Comparison of ENCODE assay signal across 1 cellular context in genomic region chr2:46769809-46770208, GRCh38.
TF ChIP-seq lines count a peak whose summit lies in the region.

No MANE protein-coding gene starts in this region.

TF ChIP-seq in GM12878, 131 proteins besides CTCF, POLR2A, EP300 and RAD21 (continued from another document):
- TF ChIP-seq BCL3 (IDR thresholded peaks at IDR 0.05; ENCODE audit: borderline replicate concordance, insufficient read depth, low read depth, low read length, poor library complexity, severe bottlenecking): no peak
- TF ChIP-seq ATF7 (IDR thresholded peaks at IDR 0.05; ENCODE audit: low read depth): no peak
- TF ChIP-seq EED (IDR thresholded peaks at IDR 0.05; ENCODE audit: low read depth): no peak
- no peak for TF ChIP-seq CHD2 (IDR thresholded peaks at IDR 0.05; ENCODE audit: borderline replicate concordance, low read depth, low read length)
- no peak for TF ChIP-seq USF1 (IDR thresholded peaks at IDR 0.05; ENCODE audit: borderline replicate concordance, extremely low read length, insufficient read depth, low read depth, low read length)
- no peak for TF ChIP-seq HCFC1 (IDR thresholded peaks at IDR 0.05; ENCODE audit: low read length)
- TF ChIP-seq TCF3 (IDR thresholded peaks at IDR 0.05; ENCODE audit: borderline replicate concordance, insufficient read depth, low read depth, low read length): no peak
- no peak for TF ChIP-seq CUX1 (IDR thresholded peaks at IDR 0.05; ENCODE audit: insufficient replicate concordance, low read depth, low read length)
